In genomic region chr2:240698852-240699561, GRCh38 we compare ENCODE assay signal across 11 cellular contexts. TPM values are rescaled to one million over a fixed set of nuclear protein-coding genes. Genes with fewer than 3 reads are reported as not detected.
"Had no signal": no experiment of that assay in that cellular context is flagged by ENCODE, and none has a peak within 500 bp of the region (broad histone marks: within the 10 kb centered on the region; RNA-seq: fewer than 3 reads in every experiment).

No MANE protein-coding gene starts in this region.

RNA-seq across cellular contexts. Expression of gene AQP12A, which starts 7.3 kb away (rescaled TPM):
- total RNA-seq: activated CD8-positive, alpha-beta T cell treated with anti-CD3 and anti-CD28 coated beads, Interleukin-2, amount 10 ng/mL, durations not matched to agents 7 days and 5 days; aorta; breast epithelium; dorsolateral prefrontal cortex; esophagus muscularis mucosa; mononuclear cell; naive thymus-derived CD8-positive, alpha-beta T cell; occipital lobe; pulmonary artery endothelial cell; urinary bladder had no signal
- polyA plus RNA-seq: naive thymus-derived CD8-positive, alpha-beta T cell; SK-N-SH; urinary bladder had no signal

RNA-seq across cellular contexts. Expression of gene AQP12B, which starts 16.3 kb away (rescaled TPM):
- total RNA-seq: activated CD8-positive, alpha-beta T cell treated with anti-CD3 and anti-CD28 coated beads, Interleukin-2, amount 10 ng/mL, durations not matched to agents 7 days and 5 days; aorta; breast epithelium; dorsolateral prefrontal cortex; esophagus muscularis mucosa; mononuclear cell; naive thymus-derived CD8-positive, alpha-beta T cell; occipital lobe; pulmonary artery endothelial cell; urinary bladder had no signal
- polyA plus RNA-seq: naive thymus-derived CD8-positive, alpha-beta T cell; SK-N-SH; urinary bladder had no signal
